ENCODE assay signal across 13 cellular contexts in the genomic region with DNA sequence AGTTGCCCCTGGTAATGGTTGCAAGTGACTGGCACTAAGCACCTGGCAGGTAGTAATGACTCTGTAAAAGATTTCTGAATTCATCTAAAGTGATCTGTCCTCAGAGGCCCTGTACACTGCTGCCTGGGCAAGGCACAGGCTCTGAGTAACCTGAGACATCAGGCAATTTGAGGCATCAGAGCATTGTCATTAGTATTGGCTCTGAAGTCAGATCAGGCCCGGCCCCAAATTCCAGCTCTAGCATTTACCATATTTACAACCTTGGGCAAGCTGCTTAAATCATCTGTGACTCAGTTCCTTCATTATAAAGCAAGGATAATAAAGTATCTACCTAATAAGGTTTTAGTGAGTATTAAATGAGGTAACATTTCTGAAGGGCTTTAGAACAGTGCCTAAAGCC. TPM values are rescaled to one million over a fixed set of nuclear protein-coding genes. Genes with fewer than 3 reads are reported as not detected.
A peak's percentile ranks its signal among the peaks of the same experiment; 100 is the strongest.
DNase-seq lines count a peak whose midpoint lies in the region; ATAC-seq and TF ChIP-seq lines count a peak whose summit lies in the region.
"Had no signal": no experiment of that assay in that cellular context is flagged by ENCODE, and none has a peak within 500 bp of the region (broad histone marks: within the 10 kb centered on the region; RNA-seq: fewer than 3 reads in every experiment).

No MANE protein-coding gene starts in this region.

- no peak for DNase-seq in HL-60 (ENCODE audit: low read depth in 1 of 2, low spot score in 1 of 2)
- DNase-seq in NCI-H2171 treated with DMSO at 0.1 percent for 48 hours (lab: John Stamatoyannopoulos, UW), result peak; percentile 51
- peak; percentile 88 for DNase-seq in epithelial cell of esophagus (ENCODE audit: low read depth)
- no peak for DNase-seq in psoas muscle
- DNase-seq in HuH-7 (ENCODE audit: low spot score), result no peak
- DNase-seq in BE2C, result no peak
- DNase-seq in ureter (ENCODE audit: low spot score), result no peak
- no peak for DNase-seq in A172 (ENCODE audit: low spot score)
- DNase-seq: activated CD8-positive, alpha-beta memory T cell treated with anti-CD3 and anti-CD28 coated beads, Interleukin-2, amount 50 U/mL, for 48 hours; CD4-positive, alpha-beta memory T cell; KBM-7; NCI-H2081 treated with DMSO at 0.1 percent for 48 hours; spleen had no signal

- peak; percentile 62 to 75 (median 68) for ATAC-seq in psoas muscle

- H3K9me3 ChIP-seq in psoas muscle (no peaks in the 10 kb centered on the region), BE2C (no peaks in the 10 kb centered on the region)
- H3K9me3 ChIP-seq: spleen had no signal

- H3K27me3 ChIP-seq in HL-60 (ENCODE audit: insufficient read depth, poor library complexity, severe bottlenecking) (no peaks in the 10 kb centered on the region), psoas muscle (ENCODE audit: insufficient read depth in 3 of 3, low read length in 2 of 3) (no peaks in the 10 kb centered on the region), BE2C (no peaks in the 10 kb centered on the region)

- H3K4me3 ChIP-seq in HL-60 (replicated peaks; ENCODE audit: insufficient read depth, low read length) (no peak overlapping the region), epithelial cell of esophagus (ENCODE audit: low read length) (no peak overlapping the region), psoas muscle (no peak overlapping the region), BE2C (ENCODE audit: low read depth, low read length) (no peak overlapping the region)
- H3K4me3 ChIP-seq: spleen had no signal

- H3K4me1 ChIP-seq in psoas muscle, result no peaks in the 10 kb centered on the region
- H3K4me1 ChIP-seq in BE2C, result peaks cover 3% of the 10 kb centered on the region; the same call in 1 of the 2 replicates

- H3K36me3 ChIP-seq in psoas muscle (ENCODE audit: insufficient read depth in 1 of 2, low read depth in 1 of 2) (no peaks in the 10 kb centered on the region), BE2C (no peaks in the 10 kb centered on the region)
- H3K36me3 ChIP-seq: spleen had no signal

- peak overlapping the region; percentile 89 for H3K27ac ChIP-seq in HL-60 (replicated peaks)
- H3K27ac ChIP-seq in psoas muscle, result no peak overlapping the region
- H3K27ac ChIP-seq: spleen had no signal

- intact Hi-C loops in psoas muscle (cut with DNase I), result no loop called here

- 16 to 46% (median 29%) methylated on average over 1 of the region's 1 CpG for WGBS in psoas muscle, 3 donors

- no peak for TF ChIP-seq CTCF in HL-60 (IDR thresholded peaks at IDR 0.05; ENCODE audit: insufficient read depth, low read length)
- TF ChIP-seq CTCF in epithelial cell of esophagus (IDR thresholded peaks at IDR 0.05; ENCODE audit: insufficient read depth, low read depth, low read length, missing control alignments), result no peak
- TF ChIP-seq CTCF in psoas muscle (IDR thresholded peaks at IDR 0.05), result no peak
- no peak for TF ChIP-seq CTCF in BE2C (IDR thresholded peaks at IDR 0.05; ENCODE audit: low read depth, low read length)

RNA-seq across cellular contexts. Expression of gene TENT5A, which starts 17.4 kb away (rescaled TPM):
- total RNA-seq in psoas muscle, result 1 to 10 TPM; 2.1 to 4.3 (median 2.6) TPM
- 1 to 10 TPM in 1 of 3 donors, under 1 TPM in 2; 0.94 to 1.8 (median 0.99) TPM for polyA plus RNA-seq in psoas muscle
- 1.4 TPM for polyA plus RNA-seq in BE2C (2012; ENCODE audit: insufficient read depth, insufficient read length, low read depth)
- total RNA-seq in ureter, result 21.6 TPM
- 5.0 and 6.5 TPM in 2 replicates for total RNA-seq in A172 (2014; rRNA removed; shearing (Covaris generic))

Comparison
In these comparisons a context has a peak if more than half of its experiments do, and no peak if none do; other contexts are left out.
1. DNase-seq: peak in NCI-H2171 treated with DMSO at 0.1 percent for 48 hours (single experiment) and epithelial cell of esophagus (single experiment); none in HL-60 (0 of 2), psoas muscle (0 of 2), HuH-7 (single experiment), BE2C (single experiment), ureter (single experiment) and A172 (single experiment).